ENCODE assay signal across 21 cellular contexts in the genomic region with DNA sequence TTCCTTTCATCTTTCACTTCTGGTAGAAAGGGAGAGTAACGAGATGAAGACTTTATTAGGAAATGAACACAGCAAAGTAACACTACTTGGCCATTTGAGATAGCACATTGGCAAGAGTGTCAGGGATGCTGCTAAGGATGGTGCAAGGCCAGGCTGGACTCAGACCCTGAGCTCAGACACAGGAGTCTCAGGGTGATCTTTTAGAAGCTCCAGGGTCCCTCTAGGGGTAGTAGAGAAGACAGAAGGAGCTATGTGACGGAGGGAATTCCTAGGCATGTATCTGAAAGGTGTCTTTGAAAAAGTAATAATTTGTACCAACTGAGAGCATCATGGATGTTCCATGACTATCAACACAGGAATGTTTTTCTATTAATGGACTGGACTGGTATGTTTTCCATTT.
DNase-seq lines count a peak whose midpoint lies in the region; ATAC-seq and TF ChIP-seq lines count a peak whose summit lies in the region.
"Had no signal": no experiment of that assay in that cellular context is flagged by ENCODE, and none has a peak within 500 bp of the region (broad histone marks: within the 10 kb centered on the region; RNA-seq: fewer than 3 reads in every experiment).

No MANE protein-coding gene starts in this region.

- no peak overlapping the region for H2AFZ ChIP-seq in neural progenitor cell (replicated peaks)

- peaks cover 20% of the 10 kb centered on the region for H3K4me1 ChIP-seq in neural progenitor cell
- H3K4me1 ChIP-seq: Peyer's patch had no signal

- no peak for ATAC-seq in GM19397 (IDR thresholded peaks at IDR 0.05; ENCODE audit: unreplicated experiment)
- ATAC-seq: K562, Right ventricle myocardium inferior had no signal

- H3F3A ChIP-seq in neural progenitor cell (ENCODE audit: low read depth) = peaks cover 10% of the 10 kb centered on the region

- H3K36me3 Mint-ChIP-seq in neural progenitor cell = no peaks in the 10 kb centered on the region
- H3K36me3 Mint-ChIP-seq in type B pancreatic cell = no peaks in the 10 kb centered on the region

- H3K27ac ChIP-seq in neural progenitor cell = no peak overlapping the region
- H3K27ac ChIP-seq: 22Rv1, C4-2B, Peyer's patch, SK-N-MC had no signal

- no peaks in the 10 kb centered on the region for H3K9me3 Mint-ChIP-seq in neural progenitor cell
- H3K9me3 Mint-ChIP-seq in type B pancreatic cell = no peaks in the 10 kb centered on the region

- H3K27ac Mint-ChIP-seq in neural progenitor cell (no peak overlapping the region), type B pancreatic cell (no peak overlapping the region)
- H3K27ac Mint-ChIP-seq: HFFc6 had no signal

- H3K79me2 ChIP-seq in neural progenitor cell (ENCODE audit: low read depth) = no peaks in the 10 kb centered on the region

- no peaks in the 10 kb centered on the region for H4K20me1 ChIP-seq in neural progenitor cell (ENCODE audit: low read depth)

- DNase-seq in NCI-H526 (lab: John Stamatoyannopoulos, UW) = peak; percentile 15 to 33
- DNase-seq in NCI-H526 treated with DMSO at 0.1 percent for 48 hours (lab: John Stamatoyannopoulos, UW) = no peak
- peak; percentile 22 for DNase-seq in M059J (ENCODE audit: low read depth)
- peak; percentile 24 for DNase-seq in SK-N-DZ (ENCODE audit: low spot score)
- DNase-seq in neural progenitor cell (ENCODE audit: low spot score) = peak; percentile 24
- DNase-seq in type B pancreatic cell (ENCODE audit: extremely low spot score, unreplicated experiment) = no peak
- DNase-seq in hypothalamus (lab: John Stamatoyannopoulos, UW) = no peak
- DNase-seq: AML-193, DMS79, HFFc6, MV-4-11, NCI-H1417 treated with DMSO at 0.1 percent for 48 hours, NCI-H187 treated with DMSO at 0.1 percent for 48 hours, NCI-H69, Peyer's patch had no signal

- no peak overlapping the region for H3K4me2 ChIP-seq in neural progenitor cell

- H3K9ac ChIP-seq in neural progenitor cell = no peak overlapping the region

- no peaks in the 10 kb centered on the region for H3K36me3 ChIP-seq in neural progenitor cell
- H3K36me3 ChIP-seq: Peyer's patch had no signal

- no peaks in the 10 kb centered on the region for H3K27me3 ChIP-seq in neural progenitor cell
- H3K27me3 ChIP-seq: Peyer's patch had no signal

- H3K4me3 Mint-ChIP-seq in neural progenitor cell = no peak overlapping the region
- H3K4me3 Mint-ChIP-seq in type B pancreatic cell = no peak overlapping the region
- H3K4me3 Mint-ChIP-seq: HFFc6 had no signal

- no peak overlapping the region for H3K4me3 ChIP-seq in neural progenitor cell
- H3K4me3 ChIP-seq: K562, Peyer's patch, SK-N-MC had no signal

- H3K27me3 Mint-ChIP-seq in neural progenitor cell (ENCODE audit: insufficient read depth, low read depth) = peaks cover 6% of the 10 kb centered on the region
- H3K27me3 Mint-ChIP-seq in type B pancreatic cell = peaks cover 9% of the 10 kb centered on the region

- TF ChIP-seq CTCF in neural progenitor cell (IDR thresholded peaks at IDR 0.05) = peak; percentile 17
- TF ChIP-seq CTCF in type B pancreatic cell (conservative IDR thresholded peaks at IDR 0.05) = no peak

- peaks cover 12% of the 10 kb centered on the region for H3K4me1 Mint-ChIP-seq in neural progenitor cell
- no peaks in the 10 kb centered on the region for H3K4me1 Mint-ChIP-seq in type B pancreatic cell (ENCODE audit: unreplicated experiment)

- no peaks in the 10 kb centered on the region for H3K9me3 ChIP-seq in neural progenitor cell (ENCODE audit: low read depth)
- H3K9me3 ChIP-seq: Peyer's patch had no signal

Comparison
In these comparisons a context has a peak if more than half of its experiments do, and no peak if none do; other contexts are left out.
1. DNase-seq: peak in NCI-H526 (2 of 2), M059J (single experiment), SK-N-DZ (single experiment) and neural progenitor cell (single experiment); none in NCI-H526 treated with DMSO at 0.1 percent for 48 hours (single experiment), type B pancreatic cell (single experiment) and hypothalamus (0 of 51).